31 cellular contexts compared by ENCODE assay signal in genomic region chr9:341634-342421, GRCh38.
"Had no signal": no experiment of that assay in that cellular context is flagged by ENCODE, and none has a peak within 500 bp of the region (broad histone marks: within the 10 kb centered on the region; RNA-seq: fewer than 3 reads in every experiment).

No MANE protein-coding gene starts in this region.

- H3K4me1 Mint-ChIP-seq: activated naive CD8-positive, alpha-beta T cell treated with anti-CD3 and anti-CD28 coated beads for 36 hours had no signal

- FAIRE-seq: islet of Langerhans had no signal

- ATAC-seq: activated CD4-positive, CD25-positive, alpha-beta regulatory T cell treated with anti-CD3 and anti-CD28 coated beads, Interleukin-2, amount 50 U/mL, for 24 hours; activated CD8-positive, alpha-beta T cell treated with anti-CD3 and anti-CD28 coated beads for 36 hours; activated T-cell treated with anti-CD3 and anti-CD28 coated beads, Interleukin-2, amount 50 U/mL, for 4 hours; body of pancreas; gastrocnemius medialis; psoas muscle; T-cell; upper lobe of right lung had no signal

- H3K27me3 ChIP-seq: adrenal gland, body of pancreas, colonic mucosa, suprapubic skin, tibial artery, upper lobe of right lung had no signal

- H3K9me3 ChIP-seq: adrenal gland, body of pancreas, colonic mucosa, gastrocnemius medialis, left ventricle myocardium inferior, psoas muscle, suprapubic skin, tibial artery, upper lobe of right lung had no signal

- H3K4me1 ChIP-seq: colonic mucosa, gastrocnemius medialis, left ventricle myocardium inferior, parathyroid adenoma, psoas muscle, suprapubic skin, upper lobe of right lung had no signal

- H3K9me3 Mint-ChIP-seq: activated CD4-positive, alpha-beta T cell treated with anti-CD3 and anti-CD28 coated beads, Interleukin-2, amount 10 ng/mL, durations not matched to agents 24 days and 14 days; activated CD8-positive, alpha-beta T cell treated with anti-CD3 and anti-CD28 coated beads for 36 hours; activated naive CD8-positive, alpha-beta T cell treated with anti-CD3 and anti-CD28 coated beads for 36 hours; activated T-cell treated with anti-CD3 and anti-CD28 coated beads, Interleukin-2, amount 50 U/mL, for 4 hours; naive B cell; nephron progenitor cell; T-cell had no signal

- H3K27ac Mint-ChIP-seq: activated CD4-positive, alpha-beta T cell treated with anti-CD3 and anti-CD28 coated beads, Interleukin-2, amount 10 ng/mL, durations not matched to agents 24 days and 14 days; activated CD8-positive, alpha-beta T cell treated with anti-CD3 and anti-CD28 coated beads for 36 hours; activated naive CD8-positive, alpha-beta T cell treated with anti-CD3 and anti-CD28 coated beads for 36 hours; nephron progenitor cell had no signal

- DNase-seq: activated CD4-positive, alpha-beta T cell treated with anti-CD3 and anti-CD28 coated beads, Interleukin-2, amount 10 ng/mL, durations not matched to agents 24 days and 14 days; activated CD8-positive, alpha-beta T cell treated with anti-CD3 and anti-CD28 coated beads for 36 hours; activated naive CD4-positive, alpha-beta T cell; activated naive CD8-positive, alpha-beta T cell treated with anti-CD3 and anti-CD28 coated beads for 36 hours; activated T-cell treated with anti-CD3 and anti-CD28 coated beads, Interleukin-2, amount 50 U/mL, for 4 hours; adrenal gland; aorta; body of pancreas; cerebellar nuclear complex; colonic mucosa; effector CD8-positive, alpha-beta T cell; gastrocnemius medialis; glutamatergic neuron; left ventricle myocardium inferior; naive B cell; nephron progenitor cell; nucleus accumbens; psoas muscle; stimulated activated CD4-positive, alpha-beta T cell treated with anti-CD3 and anti-CD28 coated beads, Interleukin-15, amount 100 ng/mL, for 24 hours; stimulated activated CD4-positive, alpha-beta T cell treated with anti-CD3 and anti-CD28 coated beads, Interleukin-2, amount 100 ng/mL, for 24 hours; stimulated activated naive CD4-positive, alpha-beta T cell; T-cell; tibial artery; upper lobe of right lung had no signal

- H3K36me3 ChIP-seq: cardiac muscle cell, colonic mucosa, gastrocnemius medialis, left ventricle myocardium inferior had no signal

- H3K27ac ChIP-seq: adrenal gland, body of pancreas, cardiac muscle cell, colonic mucosa, gastrocnemius medialis, left ventricle myocardium inferior, parathyroid adenoma, psoas muscle, suprapubic skin, tibial artery, upper lobe of right lung, VCaP had no signal

- H3K4me3 Mint-ChIP-seq: activated CD4-positive, alpha-beta T cell treated with anti-CD3 and anti-CD28 coated beads, Interleukin-2, amount 10 ng/mL, durations not matched to agents 24 days and 14 days; activated CD8-positive, alpha-beta T cell treated with anti-CD3 and anti-CD28 coated beads for 36 hours; activated naive CD8-positive, alpha-beta T cell treated with anti-CD3 and anti-CD28 coated beads for 36 hours; activated T-cell treated with anti-CD3 and anti-CD28 coated beads, Interleukin-2, amount 50 U/mL, for 4 hours; naive B cell; nephron progenitor cell; T-cell had no signal

- H3K27me3 Mint-ChIP-seq: activated CD4-positive, alpha-beta T cell treated with anti-CD3 and anti-CD28 coated beads, Interleukin-2, amount 10 ng/mL, durations not matched to agents 24 days and 14 days; activated CD8-positive, alpha-beta T cell treated with anti-CD3 and anti-CD28 coated beads for 36 hours; activated naive CD8-positive, alpha-beta T cell treated with anti-CD3 and anti-CD28 coated beads for 36 hours; naive B cell; T-cell had no signal

- H3K4me3 ChIP-seq: adrenal gland, body of pancreas, cardiac muscle cell, colonic mucosa, gastrocnemius medialis, left ventricle myocardium inferior, lung, psoas muscle, suprapubic skin, tibial artery, upper lobe of right lung had no signal
